Comparison of ENCODE assay signal across 33 cellular contexts in genomic region chr19:58042709-58043340, GRCh38. TPM values are rescaled to one million over a fixed set of nuclear protein-coding genes. Genes with fewer than 3 reads are reported as not detected.
DNase-seq lines count a peak whose midpoint lies in the region; ATAC-seq, FAIRE-seq and TF ChIP-seq lines count a peak whose summit lies in the region.
"Had no signal": no experiment of that assay in that cellular context is flagged by ENCODE, and none has a peak within 500 bp of the region (broad histone marks: within the 10 kb centered on the region; RNA-seq: fewer than 3 reads in every experiment).

No MANE protein-coding gene starts in this region.

- WGBS in HepG2 (ENCODE audit: low lambda C conversion rate): 63% methylated on average over 27 of the region's 42 CpGs

- no peaks in the 10 kb centered on the region for H3K36me3 ChIP-seq in HepG2 (replicated peaks in 1 of 2; ENCODE audit: control insufficient read depth in 1 of 2, insufficient read depth in 2 of 2, low read length in 2 of 2)
- H3K36me3 ChIP-seq: ascending aorta, neutrophil, Peyer's patch, sigmoid colon, suprapubic skin had no signal

- DNase-seq in activated naive CD8-positive, alpha-beta T cell treated with anti-CD3 and anti-CD28 coated beads, Interleukin-2, amount 10 ng/mL, durations not matched to agents 7 days and 5 days: no peak
- DNase-seq in HepG2 (ENCODE audit: low spot score): no peak
- DNase-seq in NCI-H2227 treated with DMSO at 0.1 percent for 48 hours (lab: John Stamatoyannopoulos, UW): no peak
- no peak for DNase-seq in NK-92 treated with Interleukin-12 subunit alpha and Interleukin-12 subunit beta, amount 100 ng/mL, for 24 hours (lab: John Stamatoyannopoulos, UW)
- no peak for DNase-seq in DMS153 (lab: John Stamatoyannopoulos, UW)
- DNase-seq: activated B cell treated with CpG ODN at 0.5 μM for 24 hours; activated CD4-positive, alpha-beta memory T cell treated with anti-CD3 and anti-CD28 coated beads for 36 hours; activated CD8-positive, alpha-beta memory T cell treated with anti-CD3 and anti-CD28 coated beads, Interleukin-2, amount 50 U/mL, for 48 hours; CD8-positive, alpha-beta memory T cell; DMS 273 treated with DMSO at 0.1 percent for 48 hours; effector memory CD4-positive, alpha-beta T cell; erythroblast; HCEC 1CT; NCI-H1092 treated with DMSO at 0.1 percent for 48 hours; NCI-H187; NCI-H2171; NCI-H526 treated with DMSO at 0.1 percent for 48 hours; Peyer's patch; psoas muscle; sigmoid colon; stimulated activated naive B cell treated with anti-CD40 and anti-IgM and Interleukin-4, amounts not matched to agents 10 μg/mL and 1 μg/mL and 100 μg/mL, for 72 hours; SW 1271 had no signal

- no peaks in the 10 kb centered on the region for H4K20me1 ChIP-seq in HepG2 (ENCODE audit: insufficient read depth, low read length)

- intact Hi-C loops in HepG2 (cut with micrococcal nuclease; ENCODE audit: unreplicated experiment): no loop called here

- no peak overlapping the region for H3K27ac Mint-ChIP-seq in activated naive CD8-positive, alpha-beta T cell treated with anti-CD3 and anti-CD28 coated beads, Interleukin-2, amount 10 ng/mL, durations not matched to agents 7 days and 5 days
- H3K27ac Mint-ChIP-seq: activated B cell treated with CpG ODN at 0.5 μM for 24 hours; activated CD4-positive, alpha-beta memory T cell treated with anti-CD3 and anti-CD28 coated beads for 36 hours; activated naive CD4-positive, alpha-beta T cell treated with anti-CD3 and anti-CD28 coated beads, Interleukin-2, amount 50 U/mL, for 72 hours; B cell; CD8-positive, alpha-beta memory T cell; memory B cell; stimulated activated naive B cell treated with anti-CD40 and anti-IgM and Interleukin-4, amounts not matched to agents 10 μg/mL and 1 μg/mL and 100 μg/mL, for 72 hours had no signal

- H3K4me1 ChIP-seq in HepG2 (ENCODE audit: insufficient read depth, low read length): peaks cover 8% of the 10 kb centered on the region; the same call in 1 of the 2 replicates
- H3K4me1 ChIP-seq: ascending aorta, Peyer's patch, psoas muscle, sigmoid colon, suprapubic skin had no signal

- H3K9me3 Mint-ChIP-seq in activated naive CD8-positive, alpha-beta T cell treated with anti-CD3 and anti-CD28 coated beads, Interleukin-2, amount 10 ng/mL, durations not matched to agents 7 days and 5 days: peaks cover 20% of the 10 kb centered on the region

- in situ Hi-C loops in HepG2 (cut with HindIII; ENCODE audit: extremely low pct_ligation_motif_present, low pct_unique_long_range_greater_than_20kb): no loop called here

- no peak overlapping the region for H3K27ac ChIP-seq in HepG2 (ENCODE audit: extremely low read length, insufficient read depth, low read length)
- H3K27ac ChIP-seq: ascending aorta, coronary artery, neutrophil, Peyer's patch, psoas muscle, sigmoid colon, suprapubic skin had no signal

- H3K27me3 ChIP-seq in HepG2 (ENCODE audit: control insufficient read depth in 1 of 2, insufficient read depth in 2 of 2, low read length in 2 of 2): no peaks in the 10 kb centered on the region; a peak in 1 of 5 replicates
- H3K27me3 ChIP-seq: Peyer's patch had no signal

- peaks cover 55% of the 10 kb centered on the region for H3K9me3 ChIP-seq in HepG2 (ENCODE audit: low read length)

- no TSS peak for BruUV-seq in HepG2 (replicated peaks; lab: Mats Ljungman, UMichigan)

- CTCF ChIA-PET in HepG2 (lab: Yijun Ruan, JAX; ENCODE audit: low intra/inter-chr PET ratio, low total read pairs): no interaction called here

- peak; percentile 33 for ATAC-seq in activated naive CD8-positive, alpha-beta T cell treated with anti-CD3 and anti-CD28 coated beads, Interleukin-2, amount 10 ng/mL, durations not matched to agents 7 days and 5 days (ENCODE audit: low read depth)
- no peak for ATAC-seq in HepG2
- ATAC-seq: activated naive CD4-positive, alpha-beta T cell treated with anti-CD3 and anti-CD28 coated beads, Interleukin-2, amount 50 U/mL, for 72 hours; psoas muscle; stimulated activated naive B cell treated with anti-CD40 and anti-IgM and Interleukin-4, amounts not matched to agents 10 μg/mL and 1 μg/mL and 100 μg/mL, for 72 hours had no signal

- no peak overlapping the region for H3K9ac ChIP-seq in HepG2 (ENCODE audit: insufficient read depth, low read depth, low read length)

- TF ChIP-seq EP300 in HepG2 (IDR thresholded peaks at IDR 0.05; ENCODE audit: low read depth in 2 of 2, low read length in 2 of 2): no peak
- TF ChIP-seq EP300 in HepG2 (CRISPR knock-in tag; IDR thresholded peaks at IDR 0.05; ENCODE audit: borderline replicate concordance): no peak

- H2AFZ ChIP-seq in HepG2 (ENCODE audit: low read length): no peak overlapping the region

- H3K36me3 Mint-ChIP-seq in activated naive CD8-positive, alpha-beta T cell treated with anti-CD3 and anti-CD28 coated beads, Interleukin-2, amount 10 ng/mL, durations not matched to agents 7 days and 5 days: no peaks in the 10 kb centered on the region

- H3K4me3 Mint-ChIP-seq in activated naive CD8-positive, alpha-beta T cell treated with anti-CD3 and anti-CD28 coated beads, Interleukin-2, amount 10 ng/mL, durations not matched to agents 7 days and 5 days: no peak overlapping the region
- H3K4me3 Mint-ChIP-seq: activated B cell treated with CpG ODN at 0.5 μM for 24 hours; activated CD4-positive, alpha-beta memory T cell treated with anti-CD3 and anti-CD28 coated beads for 36 hours; B cell; CD8-positive, alpha-beta memory T cell; memory B cell had no signal

- peaks cover 2% of the 10 kb centered on the region for H3K27me3 Mint-ChIP-seq in activated naive CD8-positive, alpha-beta T cell treated with anti-CD3 and anti-CD28 coated beads, Interleukin-2, amount 10 ng/mL, durations not matched to agents 7 days and 5 days

- no peak for FAIRE-seq in HepG2 (lab: Jason Lieb, UNC)

- TF ChIP-seq RAD21 in HepG2 (CRISPR knock-in tag; IDR thresholded peaks at IDR 0.05): no peak

- no peak for TF ChIP-seq POLR2A in HepG2 (IDR thresholded peaks at IDR 0.05; ENCODE audit: insufficient read depth in 1 of 2, low read depth in 2 of 2, low read length in 2 of 2)

- H3K4me3 ChIP-seq in HepG2 (replicated peaks in 1 of 3; ENCODE audit: insufficient read depth in 1 of 3, low read depth in 2 of 3, low read length in 3 of 3): no peak overlapping the region
- H3K4me3 ChIP-seq: ascending aorta, coronary artery, Peyer's patch, psoas muscle, sigmoid colon, suprapubic skin had no signal

- TF ChIP-seq CTCF in GM12873 (IDR thresholded peaks at IDR 0.05; ENCODE audit: insufficient read depth, low read depth, low read length, missing control alignments) (peak; percentile 14), HepG2 (CRISPR knock-in tag; IDR thresholded peaks at IDR 0.05) (no peak)

- H3K4me2 ChIP-seq in HepG2 (ENCODE audit: low read depth, low read length): no peak overlapping the region

- no peaks in the 10 kb centered on the region for H3K4me1 Mint-ChIP-seq in activated naive CD8-positive, alpha-beta T cell treated with anti-CD3 and anti-CD28 coated beads, Interleukin-2, amount 10 ng/mL, durations not matched to agents 7 days and 5 days
- H3K4me1 Mint-ChIP-seq: activated B cell treated with CpG ODN at 0.5 μM for 24 hours; B cell; CD8-positive, alpha-beta memory T cell; memory B cell had no signal

- POLR2A ChIA-PET in activated naive CD8-positive, alpha-beta T cell treated with anti-CD3 and anti-CD28 coated beads, Interleukin-2, amount 10 ng/mL, durations not matched to agents 7 days and 5 days (lab: Charles Lee): no interaction called here
- POLR2A ChIA-PET in HepG2 (lab: Yijun Ruan, JAX): no interaction called here

- H3K79me2 ChIP-seq in HepG2 (ENCODE audit: insufficient read depth, low read length): no peaks in the 10 kb centered on the region

RNA-seq across cellular contexts. Expression of gene ZSCAN1, which starts 9.0 kb away (rescaled TPM):
- total RNA-seq in activated naive CD8-positive, alpha-beta T cell treated with anti-CD3 and anti-CD28 coated beads, Interleukin-2, amount 10 ng/mL, durations not matched to agents 7 days and 5 days: not detected
- not detected in 2 replicates for total RNA-seq in HepG2 (2016; rRNA removed; fragmentation: Illumina TruSeq; extraction: Trizol)
- not detected in 2 replicates for total RNA-seq in HepG2 (2016; cell fraction: cytosol; rRNA removed; fragmentation: Illumina TruSeq; extraction: Trizol; ENCODE audit: low read depth)
- total RNA-seq in HepG2 (2016; cell fraction: insoluble cytoplasmic fraction; rRNA removed; fragmentation: Illumina TruSeq; extraction: Trizol): not detected in 2 replicates
- total RNA-seq in HepG2 (2016; cell fraction: membrane; rRNA removed; fragmentation: Illumina TruSeq; extraction: Trizol): not detected in 2 replicates
- not detected in 2 replicates for total RNA-seq in HepG2 (2016; cell fraction: nucleus; rRNA removed; fragmentation: Illumina TruSeq; extraction: Trizol)
- polyA plus RNA-seq in HepG2 (2011; rRNA removed): not detected in 2 replicates
- not detected in 2 replicates for polyA plus RNA-seq in HepG2 (2011; cell fraction: cytosol; rRNA removed)
- not detected in 2 replicates for polyA plus RNA-seq in HepG2 (2011; cell fraction: nucleus; rRNA removed)
- polyA plus RNA-seq in HepG2 (2012): not detected in 2 replicates
- polyA plus RNA-seq in HepG2 (2016; cell fraction: cytosol; fragmentation: Illumina TruSeq; extraction: Trizol; ENCODE audit: low read depth): not detected in 2 replicates
- not detected in 2 replicates for polyA plus RNA-seq in HepG2 (2016; cell fraction: insoluble cytoplasmic fraction; fragmentation: Illumina TruSeq; extraction: Trizol; ENCODE audit: low read depth)
- not detected in 2 replicates for polyA plus RNA-seq in HepG2 (2016; cell fraction: membrane; fragmentation: Illumina TruSeq; extraction: Trizol; ENCODE audit: low read depth)
- not detected in 2 replicates for polyA plus RNA-seq in HepG2 (2016; cell fraction: nucleus; fragmentation: Illumina TruSeq; extraction: Trizol; ENCODE audit: insufficient read depth, low read depth)
- not detected in 2 replicates for polyA minus RNA-seq in HepG2 (2011; rRNA and poly(A)+ RNA removed; ENCODE audit: low replicate concordance)
- polyA minus RNA-seq in HepG2 (2011; cell fraction: cytosol; rRNA and poly(A)+ RNA removed): not detected in 2 replicates
- not detected in 2 replicates for polyA minus RNA-seq in HepG2 (2011; cell fraction: nucleus; rRNA and poly(A)+ RNA removed)
- total RNA-seq: activated B cell treated with CpG ODN at 0.5 μM for 24 hours; activated CD4-positive, alpha-beta memory T cell treated with anti-CD3 and anti-CD28 coated beads for 36 hours; activated naive CD4-positive, alpha-beta T cell treated with anti-CD3 and anti-CD28 coated beads, Interleukin-2, amount 50 U/mL, for 72 hours; ascending aorta; B cell; cardiac septum; CD8-positive, alpha-beta memory T cell; G401; myocyte; Peyer's patch; psoas muscle; sigmoid colon; suprapubic skin had no signal
- polyA plus RNA-seq: CD8-positive, alpha-beta memory T cell; psoas muscle had no signal

RNA-seq across cellular contexts. Expression of gene ZNF135, which starts 16.3 kb away (rescaled TPM):
- total RNA-seq in activated naive CD8-positive, alpha-beta T cell treated with anti-CD3 and anti-CD28 coated beads, Interleukin-2, amount 10 ng/mL, durations not matched to agents 7 days and 5 days: 1 to 10 TPM; 3.8 TPM
- not detected in 2 replicates for total RNA-seq in HepG2 (2016; rRNA removed; fragmentation: Illumina TruSeq; extraction: Trizol)
- total RNA-seq in HepG2 (2016; cell fraction: cytosol; rRNA removed; fragmentation: Illumina TruSeq; extraction: Trizol; ENCODE audit: low read depth): not detected in 2 replicates
- not detected in 2 replicates for total RNA-seq in HepG2 (2016; cell fraction: insoluble cytoplasmic fraction; rRNA removed; fragmentation: Illumina TruSeq; extraction: Trizol)
- not detected in 2 replicates for total RNA-seq in HepG2 (2016; cell fraction: membrane; rRNA removed; fragmentation: Illumina TruSeq; extraction: Trizol)
- total RNA-seq in HepG2 (2016; cell fraction: nucleus; rRNA removed; fragmentation: Illumina TruSeq; extraction: Trizol): not detected in 2 replicates
- polyA plus RNA-seq in HepG2 (2011; rRNA removed): not detected in 2 replicates
- polyA plus RNA-seq in HepG2 (2011; cell fraction: cytosol; rRNA removed): not detected in 2 replicates
- not detected in 2 replicates for polyA plus RNA-seq in HepG2 (2011; cell fraction: nucleus; rRNA removed)
- polyA plus RNA-seq in HepG2 (2012): not detected in 2 replicates
- not detected in 2 replicates for polyA plus RNA-seq in HepG2 (2016; cell fraction: cytosol; fragmentation: Illumina TruSeq; extraction: Trizol; ENCODE audit: low read depth)
- polyA plus RNA-seq in HepG2 (2016; cell fraction: insoluble cytoplasmic fraction; fragmentation: Illumina TruSeq; extraction: Trizol; ENCODE audit: low read depth): not detected in 2 replicates
- not detected in 2 replicates for polyA plus RNA-seq in HepG2 (2016; cell fraction: membrane; fragmentation: Illumina TruSeq; extraction: Trizol; ENCODE audit: low read depth)
- polyA plus RNA-seq in HepG2 (2016; cell fraction: nucleus; fragmentation: Illumina TruSeq; extraction: Trizol; ENCODE audit: insufficient read depth, low read depth): not detected in 2 replicates
- not detected in 2 replicates for polyA minus RNA-seq in HepG2 (2011; rRNA and poly(A)+ RNA removed; ENCODE audit: low replicate concordance)
- not detected in 2 replicates for polyA minus RNA-seq in HepG2 (2011; cell fraction: cytosol; rRNA and poly(A)+ RNA removed)
- not detected in 2 replicates for polyA minus RNA-seq in HepG2 (2011; cell fraction: nucleus; rRNA and poly(A)+ RNA removed)
- total RNA-seq: G401 had no signal

RNA-seq across cellular contexts. Expression of gene ZNF606, which starts 40.2 kb away (rescaled TPM):
- total RNA-seq in activated naive CD8-positive, alpha-beta T cell treated with anti-CD3 and anti-CD28 coated beads, Interleukin-2, amount 10 ng/mL, durations not matched to agents 7 days and 5 days: 10 to 100 TPM; 21.3 to 22.2 TPM
- total RNA-seq in HepG2 (2016; rRNA removed; fragmentation: Illumina TruSeq; extraction: Trizol): 8.4 and 14.8 TPM in 2 replicates
- 3.4 and 6.5 TPM in 2 replicates for total RNA-seq in HepG2 (2016; cell fraction: cytosol; rRNA removed; fragmentation: Illumina TruSeq; extraction: Trizol; ENCODE audit: low read depth)
- 9.2 and 12.8 TPM in 2 replicates for total RNA-seq in HepG2 (2016; cell fraction: insoluble cytoplasmic fraction; rRNA removed; fragmentation: Illumina TruSeq; extraction: Trizol)
- total RNA-seq in HepG2 (2016; cell fraction: membrane; rRNA removed; fragmentation: Illumina TruSeq; extraction: Trizol): 5.1 and 5.2 TPM in 2 replicates
- total RNA-seq in HepG2 (2016; cell fraction: nucleus; rRNA removed; fragmentation: Illumina TruSeq; extraction: Trizol): 17.7 and 20.4 TPM in 2 replicates
- 4.2 and 5.2 TPM in 2 replicates for polyA plus RNA-seq in HepG2 (2011; rRNA removed)
- polyA plus RNA-seq in HepG2 (2011; cell fraction: cytosol; rRNA removed): 2.9 TPM in 2 replicates
- polyA plus RNA-seq in HepG2 (2011; cell fraction: nucleus; rRNA removed): 19.5 and 22.3 TPM in 2 replicates
- 4.3 and 4.9 TPM in 2 replicates for polyA plus RNA-seq in HepG2 (2012)
- 0.43 and 0.54 TPM in 2 replicates for polyA plus RNA-seq in HepG2 (2016; cell fraction: cytosol; fragmentation: Illumina TruSeq; extraction: Trizol; ENCODE audit: low read depth)
- 5.8 and 6.1 TPM in 2 replicates for polyA plus RNA-seq in HepG2 (2016; cell fraction: insoluble cytoplasmic fraction; fragmentation: Illumina TruSeq; extraction: Trizol; ENCODE audit: low read depth)
- 1.8 and 2.1 TPM in 2 replicates for polyA plus RNA-seq in HepG2 (2016; cell fraction: membrane; fragmentation: Illumina TruSeq; extraction: Trizol; ENCODE audit: low read depth)
- polyA plus RNA-seq in HepG2 (2016; cell fraction: nucleus; fragmentation: Illumina TruSeq; extraction: Trizol; ENCODE audit: insufficient read depth, low read depth): 24.9 and 25.4 TPM in 2 replicates
- polyA minus RNA-seq in HepG2 (2011; rRNA and poly(A)+ RNA removed; ENCODE audit: low replicate concordance): 2.4 and 12.4 TPM in 2 replicates
- 2.8 and 3.8 TPM in 2 replicates for polyA minus RNA-seq in HepG2 (2011; cell fraction: cytosol; rRNA and poly(A)+ RNA removed)
- 31.4 and 33.7 TPM in 2 replicates for polyA minus RNA-seq in HepG2 (2011; cell fraction: nucleus; rRNA and poly(A)+ RNA removed)

RNA-seq across cellular contexts. Expression of gene ZSCAN18, which starts 55.2 kb away (rescaled TPM):
- total RNA-seq in activated naive CD8-positive, alpha-beta T cell treated with anti-CD3 and anti-CD28 coated beads, Interleukin-2, amount 10 ng/mL, durations not matched to agents 7 days and 5 days: 10 to 100 TPM; 56.6 to 58.1 TPM
- not detected in 2 replicates for total RNA-seq in HepG2 (2016; rRNA removed; fragmentation: Illumina TruSeq; extraction: Trizol)
- not detected in 2 replicates for total RNA-seq in HepG2 (2016; cell fraction: cytosol; rRNA removed; fragmentation: Illumina TruSeq; extraction: Trizol; ENCODE audit: low read depth)
- total RNA-seq in HepG2 (2016; cell fraction: insoluble cytoplasmic fraction; rRNA removed; fragmentation: Illumina TruSeq; extraction: Trizol): not detected in 2 replicates
- not detected in 2 replicates for total RNA-seq in HepG2 (2016; cell fraction: membrane; rRNA removed; fragmentation: Illumina TruSeq; extraction: Trizol)
- not detected in 2 replicates for total RNA-seq in HepG2 (2016; cell fraction: nucleus; rRNA removed; fragmentation: Illumina TruSeq; extraction: Trizol)
- 0.10 TPM in 1 of 2 replicates, not detected in the other for polyA plus RNA-seq in HepG2 (2011; rRNA removed)
- not detected in 2 replicates for polyA plus RNA-seq in HepG2 (2011; cell fraction: cytosol; rRNA removed)
- polyA plus RNA-seq in HepG2 (2011; cell fraction: nucleus; rRNA removed): not detected in 2 replicates
- not detected in 2 replicates for polyA plus RNA-seq in HepG2 (2012)
- polyA plus RNA-seq in HepG2 (2016; cell fraction: cytosol; fragmentation: Illumina TruSeq; extraction: Trizol; ENCODE audit: low read depth): not detected in 2 replicates
- not detected in 2 replicates for polyA plus RNA-seq in HepG2 (2016; cell fraction: insoluble cytoplasmic fraction; fragmentation: Illumina TruSeq; extraction: Trizol; ENCODE audit: low read depth)
- polyA plus RNA-seq in HepG2 (2016; cell fraction: membrane; fragmentation: Illumina TruSeq; extraction: Trizol; ENCODE audit: low read depth): not detected in 2 replicates
- not detected in 2 replicates for polyA plus RNA-seq in HepG2 (2016; cell fraction: nucleus; fragmentation: Illumina TruSeq; extraction: Trizol; ENCODE audit: insufficient read depth, low read depth)
- polyA minus RNA-seq in HepG2 (2011; rRNA and poly(A)+ RNA removed; ENCODE audit: low replicate concordance): not detected in 2 replicates
- not detected in 2 replicates for polyA minus RNA-seq in HepG2 (2011; cell fraction: cytosol; rRNA and poly(A)+ RNA removed)
- polyA minus RNA-seq in HepG2 (2011; cell fraction: nucleus; rRNA and poly(A)+ RNA removed): not detected in 2 replicates
